ENCODE assay signal across 2 cellular contexts in the genomic region with DNA sequence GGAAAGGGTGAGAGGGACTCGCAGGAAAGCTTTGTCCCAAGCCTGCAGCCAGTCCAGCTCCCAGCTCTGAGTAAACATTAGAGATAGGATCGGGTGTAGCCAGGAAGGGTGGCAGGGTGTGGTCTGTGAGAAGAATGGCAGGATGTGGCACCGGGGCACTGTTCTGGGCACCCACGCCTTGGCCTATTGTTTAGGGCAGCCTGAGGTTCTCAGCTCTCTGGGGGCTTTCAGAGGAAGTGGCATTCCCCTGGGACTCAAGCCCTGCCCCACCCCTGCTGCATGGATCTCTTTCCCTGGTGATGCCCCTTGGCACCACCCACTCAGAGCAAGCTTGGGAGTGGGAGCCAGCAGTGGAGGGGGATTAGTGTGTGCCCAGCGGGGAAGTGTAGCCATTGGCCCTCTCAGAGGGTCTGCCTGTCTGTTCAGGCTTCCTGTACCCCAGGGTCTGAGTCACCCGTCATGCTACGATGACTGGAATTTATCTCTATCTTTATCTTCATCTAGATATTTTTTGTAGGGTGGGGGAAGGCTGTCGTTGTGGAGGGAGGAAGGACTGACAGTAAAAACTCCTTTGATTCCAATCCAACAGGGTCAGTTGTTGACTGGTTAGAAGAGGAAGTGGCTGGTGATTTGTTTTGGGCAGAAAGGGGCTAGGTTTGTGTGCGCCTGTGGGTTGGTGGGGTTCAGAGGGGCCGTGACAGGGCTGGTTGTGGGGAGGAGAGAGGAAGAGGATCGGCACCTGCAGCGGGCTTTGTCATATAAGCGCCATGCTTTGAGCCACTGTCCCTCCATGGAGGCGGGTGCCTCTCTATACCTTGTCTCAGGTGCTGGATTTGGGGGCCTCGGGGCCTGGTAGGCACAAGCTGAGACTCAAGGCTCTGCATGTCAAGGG.
TF ChIP-seq lines count a peak whose summit lies in the region.

No MANE protein-coding gene starts in this region.

TF ChIP-seq in GM23338, 12 proteins besides CTCF, POLR2A, EP300 and RAD21 (continued from another document):
- no peak for TF ChIP-seq ZNF462 (CRISPR knock-in tag; IDR thresholded peaks at IDR 0.05)
- TF ChIP-seq EZH2 (IDR thresholded peaks at IDR 0.05; ENCODE audit: low read depth, unreplicated experiment) = no peak
- TF ChIP-seq POLR2AphosphoS5 (IDR thresholded peaks at IDR 0.05; ENCODE audit: low read depth) = no peak; the same call in 1 of the 2 replicates
- TF ChIP-seq EZH2phosphoT487 (IDR thresholded peaks at IDR 0.05; ENCODE audit: unreplicated experiment) = no peak
- TF ChIP-seq JUNB (IDR thresholded peaks at IDR 0.05; ENCODE audit: unreplicated experiment) = no peak
TF ChIP-seq in GM23338: peak in this region for 0.

TF ChIP-seq in SK-N-SH, 30 proteins besides CTCF, POLR2A, EP300 and RAD21 (continued from another document):
- no peak for TF ChIP-seq CHD2 (IDR thresholded peaks at IDR 0.05; ENCODE audit: low read length, partially characterized antibody)
